Comparison of ENCODE assay signal across 1 cellular context in the genomic region with DNA sequence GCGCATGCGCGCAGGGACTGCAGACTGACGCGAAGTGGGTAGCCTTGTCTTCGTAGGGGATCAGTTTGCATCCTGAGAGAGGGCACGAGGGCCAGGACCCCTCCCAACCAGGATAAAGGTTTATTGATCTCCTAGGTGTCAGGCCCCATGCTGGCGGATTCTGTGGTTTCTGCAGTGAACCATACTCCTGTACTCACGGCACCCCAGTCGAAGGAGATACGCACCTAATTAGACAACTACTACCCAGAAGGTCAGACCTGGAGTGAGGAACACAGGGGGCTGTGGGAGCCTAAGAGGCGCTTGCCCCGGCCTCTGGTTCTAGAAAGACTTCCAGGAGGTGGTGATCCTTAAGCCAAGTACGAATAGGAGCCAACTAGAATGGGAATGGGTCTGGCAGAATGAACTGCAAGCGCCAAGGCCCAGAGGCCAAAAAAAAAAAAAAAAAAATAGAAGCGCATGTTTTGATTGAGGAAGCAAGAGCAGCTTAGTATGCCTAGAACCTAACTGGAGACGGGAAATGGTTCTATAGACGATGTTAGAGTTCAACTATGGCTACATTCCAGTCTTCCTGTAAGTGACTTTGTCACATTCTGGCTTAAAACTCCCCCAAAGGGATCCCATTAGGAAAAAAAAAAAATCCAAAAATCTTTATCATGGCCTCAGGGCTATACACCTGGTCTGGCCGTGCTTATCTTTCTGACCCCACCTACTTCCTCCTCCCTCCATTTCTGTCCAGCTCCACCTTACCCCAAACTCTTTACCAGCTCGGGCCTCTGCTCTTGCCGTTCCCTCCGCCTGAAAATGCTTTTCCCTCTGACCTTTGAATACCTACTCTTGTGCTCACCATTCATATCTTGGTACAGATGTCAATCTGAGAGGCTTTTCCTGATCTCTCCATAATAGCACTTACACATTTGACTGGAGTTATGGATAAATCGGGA.
TF ChIP-seq lines count a peak whose summit lies in the region.

No MANE protein-coding gene starts in this region.

TF ChIP-seq in K562, 482 proteins besides CTCF, POLR2A, EP300 and RAD21 (continued from another document and continues in another):
- TF ChIP-seq, protein P1, sequence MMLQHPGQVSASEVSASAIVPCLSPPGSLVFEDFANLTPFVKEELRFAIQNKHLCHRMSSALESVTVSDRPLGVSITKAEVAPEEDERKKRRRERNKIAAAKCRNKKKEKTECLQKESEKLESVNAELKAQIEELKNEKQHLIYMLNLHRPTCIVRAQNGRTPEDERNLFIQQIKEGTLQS (IDR thresholded peaks at IDR 0.05), result no peak
- TF ChIP-seq, protein P1 (CRISPR knock-in tag; conservative IDR thresholded peaks at IDR 0.05), result no peak
- TF ChIP-seq FOSL1 (tag; conservative IDR thresholded peaks at IDR 0.05), result no peak
- no peak for TF ChIP-seq TAF1 (IDR thresholded peaks at IDR 0.05; ENCODE audit: control insufficient read depth, extremely low read depth, insufficient read depth, low read length, severe bottlenecking)
- no peak for TF ChIP-seq ZNF224 (CRISPR knock-in tag; IDR thresholded peaks at IDR 0.05)
- peak; percentile 76; the same call in 1 of the 2 replicates for TF ChIP-seq ZEB2 (IDR thresholded peaks at IDR 0.05)
- TF ChIP-seq, protein P2, sequence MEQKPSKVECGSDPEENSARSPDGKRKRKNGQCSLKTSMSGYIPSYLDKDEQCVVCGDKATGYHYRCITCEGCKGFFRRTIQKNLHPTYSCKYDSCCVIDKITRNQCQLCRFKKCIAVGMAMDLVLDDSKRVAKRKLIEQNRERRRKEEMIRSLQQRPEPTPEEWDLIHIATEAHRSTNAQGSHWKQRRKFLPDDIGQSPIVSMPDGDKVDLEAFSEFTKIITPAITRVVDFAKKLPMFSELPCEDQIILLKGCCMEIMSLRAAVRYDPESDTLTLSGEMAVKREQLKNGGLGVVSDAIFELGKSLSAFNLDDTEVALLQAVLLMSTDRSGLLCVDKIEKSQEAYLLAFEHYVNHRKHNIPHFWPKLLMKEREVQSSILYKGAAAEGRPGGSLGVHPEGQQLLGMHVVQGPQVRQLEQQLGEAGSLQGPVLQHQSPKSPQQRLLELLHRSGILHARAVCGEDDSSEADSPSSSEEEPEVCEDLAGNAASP (IDR thresholded peaks at IDR 0.05), result no peak
- peak; percentile 73 for TF ChIP-seq SMARCE1 (IDR thresholded peaks at IDR 0.05)
- no peak for TF ChIP-seq ZNF24 (IDR thresholded peaks at IDR 0.05)
- peak; percentile 41; the same call in 1 of the 2 replicates for TF ChIP-seq TCF3 (CRISPR knock-in tag; IDR thresholded peaks at IDR 0.05)
- no peak for TF ChIP-seq POLR2B (IDR thresholded peaks at IDR 0.05; ENCODE audit: low read depth, partially characterized antibody)
- TF ChIP-seq TEAD4 (IDR thresholded peaks at IDR 0.05; ENCODE audit: low read length), result peak; percentile 45; the same call in 1 of the 2 replicates
- TF ChIP-seq TEAD4 (CRISPR knock-in tag; IDR thresholded peaks at IDR 0.05; ENCODE audit: borderline replicate concordance), result no peak
- TF ChIP-seq, protein P3, sequence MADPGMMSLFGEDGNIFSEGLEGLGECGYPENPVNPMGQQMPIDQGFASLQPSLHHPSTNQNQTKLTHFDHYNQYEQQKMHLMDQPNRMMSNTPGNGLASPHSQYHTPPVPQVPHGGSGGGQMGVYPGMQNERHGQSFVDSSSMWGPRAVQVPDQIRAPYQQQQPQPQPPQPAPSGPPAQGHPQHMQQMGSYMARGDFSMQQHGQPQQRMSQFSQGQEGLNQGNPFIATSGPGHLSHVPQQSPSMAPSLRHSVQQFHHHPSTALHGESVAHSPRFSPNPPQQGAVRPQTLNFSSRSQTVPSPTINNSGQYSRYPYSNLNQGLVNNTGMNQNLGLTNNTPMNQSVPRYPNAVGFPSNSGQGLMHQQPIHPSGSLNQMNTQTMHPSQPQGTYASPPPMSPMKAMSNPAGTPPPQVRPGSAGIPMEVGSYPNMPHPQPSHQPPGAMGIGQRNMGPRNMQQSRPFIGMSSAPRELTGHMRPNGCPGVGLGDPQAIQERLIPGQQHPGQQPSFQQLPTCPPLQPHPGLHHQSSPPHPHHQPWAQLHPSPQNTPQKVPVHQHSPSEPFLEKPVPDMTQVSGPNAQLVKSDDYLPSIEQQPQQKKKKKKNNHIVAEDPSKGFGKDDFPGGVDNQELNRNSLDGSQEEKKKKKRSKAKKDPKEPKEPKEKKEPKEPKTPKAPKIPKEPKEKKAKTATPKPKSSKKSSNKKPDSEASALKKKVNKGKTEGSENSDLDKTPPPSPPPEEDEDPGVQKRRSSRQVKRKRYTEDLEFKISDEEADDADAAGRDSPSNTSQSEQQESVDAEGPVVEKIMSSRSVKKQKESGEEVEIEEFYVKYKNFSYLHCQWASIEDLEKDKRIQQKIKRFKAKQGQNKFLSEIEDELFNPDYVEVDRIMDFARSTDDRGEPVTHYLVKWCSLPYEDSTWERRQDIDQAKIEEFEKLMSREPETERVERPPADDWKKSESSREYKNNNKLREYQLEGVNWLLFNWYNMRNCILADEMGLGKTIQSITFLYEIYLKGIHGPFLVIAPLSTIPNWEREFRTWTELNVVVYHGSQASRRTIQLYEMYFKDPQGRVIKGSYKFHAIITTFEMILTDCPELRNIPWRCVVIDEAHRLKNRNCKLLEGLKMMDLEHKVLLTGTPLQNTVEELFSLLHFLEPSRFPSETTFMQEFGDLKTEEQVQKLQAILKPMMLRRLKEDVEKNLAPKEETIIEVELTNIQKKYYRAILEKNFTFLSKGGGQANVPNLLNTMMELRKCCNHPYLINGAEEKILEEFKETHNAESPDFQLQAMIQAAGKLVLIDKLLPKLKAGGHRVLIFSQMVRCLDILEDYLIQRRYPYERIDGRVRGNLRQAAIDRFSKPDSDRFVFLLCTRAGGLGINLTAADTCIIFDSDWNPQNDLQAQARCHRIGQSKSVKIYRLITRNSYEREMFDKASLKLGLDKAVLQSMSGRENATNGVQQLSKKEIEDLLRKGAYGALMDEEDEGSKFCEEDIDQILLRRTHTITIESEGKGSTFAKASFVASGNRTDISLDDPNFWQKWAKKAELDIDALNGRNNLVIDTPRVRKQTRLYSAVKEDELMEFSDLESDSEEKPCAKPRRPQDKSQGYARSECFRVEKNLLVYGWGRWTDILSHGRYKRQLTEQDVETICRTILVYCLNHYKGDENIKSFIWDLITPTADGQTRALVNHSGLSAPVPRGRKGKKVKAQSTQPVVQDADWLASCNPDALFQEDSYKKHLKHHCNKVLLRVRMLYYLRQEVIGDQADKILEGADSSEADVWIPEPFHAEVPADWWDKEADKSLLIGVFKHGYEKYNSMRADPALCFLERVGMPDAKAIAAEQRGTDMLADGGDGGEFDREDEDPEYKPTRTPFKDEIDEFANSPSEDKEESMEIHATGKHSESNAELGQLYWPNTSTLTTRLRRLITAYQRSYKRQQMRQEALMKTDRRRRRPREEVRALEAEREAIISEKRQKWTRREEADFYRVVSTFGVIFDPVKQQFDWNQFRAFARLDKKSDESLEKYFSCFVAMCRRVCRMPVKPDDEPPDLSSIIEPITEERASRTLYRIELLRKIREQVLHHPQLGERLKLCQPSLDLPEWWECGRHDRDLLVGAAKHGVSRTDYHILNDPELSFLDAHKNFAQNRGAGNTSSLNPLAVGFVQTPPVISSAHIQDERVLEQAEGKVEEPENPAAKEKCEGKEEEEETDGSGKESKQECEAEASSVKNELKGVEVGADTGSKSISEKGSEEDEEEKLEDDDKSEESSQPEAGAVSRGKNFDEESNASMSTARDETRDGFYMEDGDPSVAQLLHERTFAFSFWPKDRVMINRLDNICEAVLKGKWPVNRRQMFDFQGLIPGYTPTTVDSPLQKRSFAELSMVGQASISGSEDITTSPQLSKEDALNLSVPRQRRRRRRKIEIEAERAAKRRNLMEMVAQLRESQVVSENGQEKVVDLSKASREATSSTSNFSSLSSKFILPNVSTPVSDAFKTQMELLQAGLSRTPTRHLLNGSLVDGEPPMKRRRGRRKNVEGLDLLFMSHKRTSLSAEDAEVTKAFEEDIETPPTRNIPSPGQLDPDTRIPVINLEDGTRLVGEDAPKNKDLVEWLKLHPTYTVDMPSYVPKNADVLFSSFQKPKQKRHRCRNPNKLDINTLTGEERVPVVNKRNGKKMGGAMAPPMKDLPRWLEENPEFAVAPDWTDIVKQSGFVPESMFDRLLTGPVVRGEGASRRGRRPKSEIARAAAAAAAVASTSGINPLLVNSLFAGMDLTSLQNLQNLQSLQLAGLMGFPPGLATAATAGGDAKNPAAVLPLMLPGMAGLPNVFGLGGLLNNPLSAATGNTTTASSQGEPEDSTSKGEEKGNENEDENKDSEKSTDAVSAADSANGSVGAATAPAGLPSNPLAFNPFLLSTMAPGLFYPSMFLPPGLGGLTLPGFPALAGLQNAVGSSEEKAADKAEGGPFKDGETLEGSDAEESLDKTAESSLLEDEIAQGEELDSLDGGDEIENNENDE (IDR thresholded peaks at IDR 0.05; ENCODE audit: low read depth, low read length), result no peak
- TF ChIP-seq JUN (IDR thresholded peaks at IDR 0.05; ENCODE audit: borderline replicate concordance, low read depth, low read length), result no peak
- no peak for TF ChIP-seq JUN (CRISPR knock-in tag; IDR thresholded peaks at IDR 0.05; ENCODE audit: borderline replicate concordance)
- TF ChIP-seq, protein P4, sequence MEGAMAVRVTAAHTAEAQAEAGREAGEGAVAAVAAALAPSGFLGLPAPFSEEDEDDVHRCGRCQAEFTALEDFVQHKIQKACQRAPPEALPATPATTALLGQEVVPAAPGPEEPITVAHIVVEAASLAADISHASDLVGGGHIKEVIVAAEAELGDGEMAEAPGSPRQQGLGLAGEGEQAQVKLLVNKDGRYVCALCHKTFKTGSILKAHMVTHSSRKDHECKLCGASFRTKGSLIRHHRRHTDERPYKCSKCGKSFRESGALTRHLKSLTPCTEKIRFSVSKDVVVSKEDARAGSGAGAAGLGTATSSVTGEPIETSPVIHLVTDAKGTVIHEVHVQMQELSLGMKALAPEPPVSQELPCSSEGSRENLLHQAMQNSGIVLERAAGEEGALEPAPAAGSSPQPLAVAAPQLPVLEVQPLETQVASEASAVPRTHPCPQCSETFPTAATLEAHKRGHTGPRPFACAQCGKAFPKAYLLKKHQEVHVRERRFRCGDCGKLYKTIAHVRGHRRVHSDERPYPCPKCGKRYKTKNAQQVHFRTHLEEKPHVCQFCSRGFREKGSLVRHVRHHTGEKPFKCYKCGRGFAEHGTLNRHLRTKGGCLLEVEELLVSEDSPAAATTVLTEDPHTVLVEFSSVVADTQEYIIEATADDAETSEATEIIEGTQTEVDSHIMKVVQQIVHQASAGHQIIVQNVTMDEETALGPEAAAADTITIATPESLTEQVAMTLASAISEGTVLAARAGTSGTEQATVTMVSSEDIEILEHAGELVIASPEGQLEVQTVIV (CRISPR knock-in tag; IDR thresholded peaks at IDR 0.05; ENCODE audit: borderline replicate concordance), result no peak
- TF ChIP-seq HEY1 (CRISPR knock-in tag; IDR thresholded peaks at IDR 0.05; ENCODE audit: borderline replicate concordance), result no peak
- TF ChIP-seq, protein P5, sequence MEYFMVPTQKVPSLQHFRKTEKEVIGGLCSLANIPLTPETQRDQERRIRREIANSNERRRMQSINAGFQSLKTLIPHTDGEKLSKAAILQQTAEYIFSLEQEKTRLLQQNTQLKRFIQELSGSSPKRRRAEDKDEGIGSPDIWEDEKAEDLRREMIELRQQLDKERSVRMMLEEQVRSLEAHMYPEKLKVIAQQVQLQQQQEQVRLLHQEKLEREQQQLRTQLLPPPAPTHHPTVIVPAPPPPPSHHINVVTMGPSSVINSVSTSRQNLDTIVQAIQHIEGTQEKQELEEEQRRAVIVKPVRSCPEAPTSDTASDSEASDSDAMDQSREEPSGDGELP (CRISPR knock-in tag; IDR thresholded peaks at IDR 0.05; ENCODE audit: borderline replicate concordance), result peak; percentile 22; the same call in 1 of the 2 replicates
- peak; percentile 33; the same call in 1 of the 2 replicates for TF ChIP-seq CXXC5 (CRISPR knock-in tag; IDR thresholded peaks at IDR 0.05)
- TF ChIP-seq, protein P6, sequence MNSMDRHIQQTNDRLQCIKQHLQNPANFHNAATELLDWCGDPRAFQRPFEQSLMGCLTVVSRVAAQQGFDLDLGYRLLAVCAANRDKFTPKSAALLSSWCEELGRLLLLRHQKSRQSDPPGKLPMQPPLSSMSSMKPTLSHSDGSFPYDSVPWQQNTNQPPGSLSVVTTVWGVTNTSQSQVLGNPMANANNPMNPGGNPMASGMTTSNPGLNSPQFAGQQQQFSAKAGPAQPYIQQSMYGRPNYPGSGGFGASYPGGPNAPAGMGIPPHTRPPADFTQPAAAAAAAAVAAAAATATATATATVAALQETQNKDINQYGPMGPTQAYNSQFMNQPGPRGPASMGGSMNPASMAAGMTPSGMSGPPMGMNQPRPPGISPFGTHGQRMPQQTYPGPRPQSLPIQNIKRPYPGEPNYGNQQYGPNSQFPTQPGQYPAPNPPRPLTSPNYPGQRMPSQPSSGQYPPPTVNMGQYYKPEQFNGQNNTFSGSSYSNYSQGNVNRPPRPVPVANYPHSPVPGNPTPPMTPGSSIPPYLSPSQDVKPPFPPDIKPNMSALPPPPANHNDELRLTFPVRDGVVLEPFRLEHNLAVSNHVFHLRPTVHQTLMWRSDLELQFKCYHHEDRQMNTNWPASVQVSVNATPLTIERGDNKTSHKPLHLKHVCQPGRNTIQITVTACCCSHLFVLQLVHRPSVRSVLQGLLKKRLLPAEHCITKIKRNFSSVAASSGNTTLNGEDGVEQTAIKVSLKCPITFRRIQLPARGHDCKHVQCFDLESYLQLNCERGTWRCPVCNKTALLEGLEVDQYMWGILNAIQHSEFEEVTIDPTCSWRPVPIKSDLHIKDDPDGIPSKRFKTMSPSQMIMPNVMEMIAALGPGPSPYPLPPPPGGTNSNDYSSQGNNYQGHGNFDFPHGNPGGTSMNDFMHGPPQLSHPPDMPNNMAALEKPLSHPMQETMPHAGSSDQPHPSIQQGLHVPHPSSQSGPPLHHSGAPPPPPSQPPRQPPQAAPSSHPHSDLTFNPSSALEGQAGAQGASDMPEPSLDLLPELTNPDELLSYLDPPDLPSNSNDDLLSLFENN (IDR thresholded peaks at IDR 0.05; ENCODE audit: low read depth in 2 of 2, low read length in 2 of 2), result no peak
- TF ChIP-seq ETV6 (IDR thresholded peaks at IDR 0.05; ENCODE audit: borderline replicate concordance in 1 of 2, low read depth in 2 of 2, low read length in 1 of 2), result no peak
- no peak for TF ChIP-seq ETV6 (CRISPR knock-in tag; IDR thresholded peaks at IDR 0.05; ENCODE audit: borderline replicate concordance)
- TF ChIP-seq FOXA1 (IDR thresholded peaks at IDR 0.05; ENCODE audit: borderline replicate concordance), result no peak
- no peak for TF ChIP-seq THRAP3 (IDR thresholded peaks at IDR 0.05; ENCODE audit: borderline replicate concordance)
